In the genomic region with DNA sequence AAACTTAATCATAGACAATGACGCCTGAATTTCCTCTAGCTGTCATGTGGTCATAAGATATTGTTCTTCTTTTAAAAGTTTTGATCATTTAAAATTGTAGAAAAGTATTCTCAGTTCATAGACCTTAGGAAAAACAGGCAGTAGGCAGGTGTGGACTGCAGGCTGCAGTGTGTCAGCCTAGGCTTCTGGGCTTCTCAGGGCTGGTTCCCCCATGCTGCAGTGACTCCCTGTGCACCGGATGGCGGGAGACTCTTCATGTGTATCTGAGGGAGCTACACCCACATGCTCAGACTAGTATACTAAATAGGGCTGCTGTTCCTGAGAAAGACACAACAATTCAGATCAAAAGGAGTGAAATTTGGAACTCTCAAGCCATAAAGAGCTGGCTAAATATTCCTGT, we compare ENCODE assay signal across 30 cellular contexts.
"Had no signal": no experiment of that assay in that cellular context is flagged by ENCODE, and none has a peak within 500 bp of the region (broad histone marks: within the 10 kb centered on the region; RNA-seq: fewer than 3 reads in every experiment).

No MANE protein-coding gene starts in this region.

- ATAC-seq: foreskin keratinocyte; gastroesophageal sphincter; left cardiac atrium; left ventricle myocardium superior; naive thymus-derived CD4-positive, alpha-beta T cell; stimulated activated naive CD8-positive, alpha-beta T cell treated with anti-CD3 and anti-CD28 coated beads, Interleukin-15, amount 100 ng/mL, for 72 hours had no signal

- H3K27ac ChIP-seq: colonic mucosa, esophagus muscularis mucosa, foreskin keratinocyte, gastroesophageal sphincter, hepatocyte, neural progenitor cell, ovary, right lobe of liver, thoracic aorta, tibial nerve had no signal

- H2AFZ ChIP-seq: hepatocyte, neural progenitor cell had no signal

- H3K27me3 ChIP-seq: colonic mucosa, esophagus muscularis mucosa, foreskin keratinocyte, gastroesophageal sphincter, heart left ventricle, hepatocyte, neural progenitor cell, ovary, right lobe of liver, tibial nerve, upper lobe of left lung had no signal

- H3K4me3 ChIP-seq: colonic mucosa, esophagus muscularis mucosa, gastroesophageal sphincter, heart left ventricle, hepatocyte, lung, neural progenitor cell, ovary, right lobe of liver, smooth muscle cell, thoracic aorta, tibial nerve, upper lobe of left lung had no signal

- H3K9ac ChIP-seq: neural progenitor cell had no signal

- H3K4me1 ChIP-seq: colonic mucosa, foreskin keratinocyte, neural progenitor cell, right lobe of liver, upper lobe of left lung had no signal

- DNase-seq: colonic mucosa; effector CD8-positive, alpha-beta T cell; foreskin keratinocyte; heart left ventricle; left cardiac atrium; left ventricle myocardium superior; midbrain; naive thymus-derived CD4-positive, alpha-beta T cell; ovary; retina; right lobe of liver; stimulated activated CD4-positive, alpha-beta T cell treated with anti-CD3 and anti-CD28 coated beads, Interleukin-12 subunit alpha, Interleukin-12 subunit beta, amount 100 ng/mL, for 4 hours; stimulated activated CD4-positive, alpha-beta T cell treated with anti-CD3 and anti-CD28 coated beads, Interleukin-1b, Interleukin-23, amount 100 ng/mL, for 48 hours; stimulated activated CD4-positive, alpha-beta T cell treated with anti-CD3 and anti-CD28 coated beads, Interleukin-4, amount 100 ng/mL, for 1 hour; stimulated activated CD8-positive, alpha-beta memory T cell treated with anti-CD3 and anti-CD28 coated beads, Interleukin-4, amount 100 ng/mL, for 48 hours; stimulated activated naive CD4-positive, alpha-beta T cell; stimulated activated naive CD8-positive, alpha-beta T cell treated with anti-CD3 and anti-CD28 coated beads, Interleukin-15, amount 100 ng/mL, for 72 hours; substantia nigra had no signal

- FAIRE-seq: endothelial cell of umbilical vein, islet of Langerhans, urothelium cell line had no signal

- H3K4me2 ChIP-seq: hepatocyte, neural progenitor cell, smooth muscle cell had no signal

- H3K9me3 ChIP-seq: colonic mucosa, esophagus muscularis mucosa, gastroesophageal sphincter, heart left ventricle, ovary, right lobe of liver, thoracic aorta, tibial nerve, upper lobe of left lung had no signal

- H3K36me3 ChIP-seq: colonic mucosa, ovary, right lobe of liver had no signal

- H3K79me2 ChIP-seq: hepatocyte had no signal
